In the genomic region with DNA sequence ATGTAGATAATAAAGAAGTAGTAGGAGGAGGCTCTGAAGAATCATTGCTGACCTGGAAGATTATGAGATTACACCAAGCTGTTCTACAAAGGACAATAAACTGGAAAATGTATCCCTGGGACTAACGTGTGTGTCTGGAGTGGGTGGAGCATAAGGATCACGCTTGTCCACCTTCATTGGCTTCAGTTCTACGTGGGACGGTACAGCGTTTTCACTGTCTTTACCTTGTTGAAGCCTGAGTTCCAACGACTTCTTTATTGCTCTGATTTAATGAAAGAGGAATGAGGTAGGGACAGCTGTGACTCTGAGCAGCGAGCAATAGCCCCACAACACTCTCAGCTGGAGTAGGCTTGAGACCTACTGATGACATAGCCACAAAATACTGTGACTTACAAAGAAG, we compare ENCODE assay signal across 16 cellular contexts.
DNase-seq lines count a peak whose midpoint lies in the region; ATAC-seq and TF ChIP-seq lines count a peak whose summit lies in the region.
"Had no signal": no experiment of that assay in that cellular context is flagged by ENCODE, and none has a peak within 500 bp of the region (broad histone marks: within the 10 kb centered on the region; RNA-seq: fewer than 3 reads in every experiment).

No MANE protein-coding gene starts in this region.

- TF ChIP-seq POLR2A in transverse colon (IDR thresholded peaks at IDR 0.05), result no peak

- H3K4me1 Mint-ChIP-seq in nephron progenitor cell, result peaks cover 25% of the 10 kb centered on the region
- H3K4me1 Mint-ChIP-seq in activated naive CD4-positive, alpha-beta T cell treated with anti-CD3 and anti-CD28 coated beads, Interleukin-2, amount 10 ng/mL, durations not matched to agents 7 days and 5 days, result no peaks in the 10 kb centered on the region
- H3K4me1 Mint-ChIP-seq: CD14-positive monocyte had no signal

- DNase-seq in NCI-H82 (lab: John Stamatoyannopoulos, UW) (peak; percentile 56), colonic mucosa (peak; percentile 47), nephron progenitor cell (no peak), transverse colon (peak; percentile 38)
- DNase-seq in effector memory CD4-positive, alpha-beta T cell, result no peak
- DNase-seq in activated naive CD4-positive, alpha-beta T cell treated with anti-CD3 and anti-CD28 coated beads, Interleukin-2, amount 10 ng/mL, durations not matched to agents 7 days and 5 days, result no peak
- DNase-seq: ACHN, AML-193, H9, NCI-H187 treated with DMSO at 0.1 percent for 48 hours, NCI-H345 had no signal

- H3K27me3 Mint-ChIP-seq in nephron progenitor cell (ENCODE audit: low read depth, poor library complexity), result no peaks in the 10 kb centered on the region
- H3K27me3 Mint-ChIP-seq in activated naive CD4-positive, alpha-beta T cell treated with anti-CD3 and anti-CD28 coated beads, Interleukin-2, amount 10 ng/mL, durations not matched to agents 7 days and 5 days, result no peaks in the 10 kb centered on the region

- no peak for TF ChIP-seq EP300 in transverse colon (IDR thresholded peaks at IDR 0.05; ENCODE audit: low read depth)

- in situ Hi-C loops in transverse colon (cut with MboI; ENCODE audit: low pct_ligation_motif_present in 1 of 4, low pct_unique_long_range_greater_than_20kb in 1 of 4, low sequenced_read_pairs in 3 of 4), result no loop called here

- no peaks in the 10 kb centered on the region for H3K9me3 Mint-ChIP-seq in nephron progenitor cell
- H3K9me3 Mint-ChIP-seq in activated naive CD4-positive, alpha-beta T cell treated with anti-CD3 and anti-CD28 coated beads, Interleukin-2, amount 10 ng/mL, durations not matched to agents 7 days and 5 days, result peaks cover 1% of the 10 kb centered on the region
- H3K9me3 Mint-ChIP-seq: H9 had no signal

- H3K9ac ChIP-seq in colonic mucosa (ENCODE audit: low read depth in 2 of 2, low read length in 2 of 2), result no peak overlapping the region

- H3K27ac Mint-ChIP-seq in nephron progenitor cell, result peak overlapping the region; percentile 18
- no peak overlapping the region for H3K27ac Mint-ChIP-seq in activated naive CD4-positive, alpha-beta T cell treated with anti-CD3 and anti-CD28 coated beads, Interleukin-2, amount 10 ng/mL, durations not matched to agents 7 days and 5 days
- H3K27ac Mint-ChIP-seq: CD14-positive monocyte had no signal

- H3K9me3 ChIP-seq in colonic mucosa (no peaks in the 10 kb centered on the region), transverse colon (no peaks in the 10 kb centered on the region)
- no peaks in the 10 kb centered on the region for H3K9me3 ChIP-seq in effector memory CD4-positive, alpha-beta T cell (ENCODE audit: control insufficient read depth, low read length)

- WGBS in transverse colon (ENCODE audit: low coverage in 1 of 2), 2 donors, result 54 to 72% methylated on average over 7 of the region's 7 CpGs

- intact Hi-C loops in colonic mucosa (cut with DNase I), result no loop called here
- intact Hi-C loops in transverse colon (cut with DNase I; ENCODE audit: low total_unique reads), result no loop called here

- no peaks in the 10 kb centered on the region for H3K36me3 ChIP-seq in colonic mucosa
- H3K36me3 ChIP-seq in transverse colon, result no peaks in the 10 kb centered on the region
- no peaks in the 10 kb centered on the region for H3K36me3 ChIP-seq in effector memory CD4-positive, alpha-beta T cell (ENCODE audit: control insufficient read depth, insufficient read depth, low read length)

- no peaks in the 10 kb centered on the region for H3K27me3 ChIP-seq in colonic mucosa
- H3K27me3 ChIP-seq in transverse colon, result no peaks in the 10 kb centered on the region
- no peaks in the 10 kb centered on the region for H3K27me3 ChIP-seq in effector memory CD4-positive, alpha-beta T cell (replicated peaks; ENCODE audit: control insufficient read depth, insufficient read depth, low read length, poor library complexity, severe bottlenecking)

- TF ChIP-seq CTCF in colonic mucosa (IDR thresholded peaks at IDR 0.05), result no peak
- TF ChIP-seq CTCF in nephron progenitor cell (IDR thresholded peaks at IDR 0.05), result no peak
- no peak for TF ChIP-seq CTCF in transverse colon (IDR thresholded peaks at IDR 0.05)

- no peak overlapping the region for H3K4me3 Mint-ChIP-seq in nephron progenitor cell
- no peak overlapping the region for H3K4me3 Mint-ChIP-seq in activated naive CD4-positive, alpha-beta T cell treated with anti-CD3 and anti-CD28 coated beads, Interleukin-2, amount 10 ng/mL, durations not matched to agents 7 days and 5 days
- H3K4me3 Mint-ChIP-seq: CD14-positive monocyte, H9 had no signal

- H3K36me3 Mint-ChIP-seq in nephron progenitor cell (ENCODE audit: low read depth), result peaks cover 23% of the 10 kb centered on the region
- H3K36me3 Mint-ChIP-seq in activated naive CD4-positive, alpha-beta T cell treated with anti-CD3 and anti-CD28 coated beads, Interleukin-2, amount 10 ng/mL, durations not matched to agents 7 days and 5 days, result no peaks in the 10 kb centered on the region
- H3K36me3 Mint-ChIP-seq: CD14-positive monocyte had no signal

- peak overlapping the region; percentile 45 for H3K27ac ChIP-seq in colonic mucosa
- H3K27ac ChIP-seq in transverse colon, result peak overlapping the region; percentile 46 to 87 (median 64)
- H3K27ac ChIP-seq in effector memory CD4-positive, alpha-beta T cell (ENCODE audit: insufficient read depth, low read length, poor library complexity, severe bottlenecking), result no peak overlapping the region
- H3K27ac ChIP-seq: SK-N-MC had no signal

- CTCF ChIA-PET in activated naive CD4-positive, alpha-beta T cell treated with anti-CD3 and anti-CD28 coated beads, Interleukin-2, amount 10 ng/mL, durations not matched to agents 7 days and 5 days (lab: Charles Lee), result no interaction called here

- ATAC-seq in HG02938 (IDR thresholded peaks at IDR 0.05; ENCODE audit: unreplicated experiment), result no peak
- ATAC-seq: Panc1, Right ventricle myocardium inferior had no signal

- H3K4me1 ChIP-seq in colonic mucosa (peaks cover 17% of the 10 kb centered on the region), transverse colon (peaks cover 0 to 48% (median 23%) of the 10 kb centered on the region in 4 donors)
- no peaks in the 10 kb centered on the region for H3K4me1 ChIP-seq in effector memory CD4-positive, alpha-beta T cell (ENCODE audit: control insufficient read depth, insufficient read depth, low read length, poor library complexity, severe bottlenecking)

- H3K4me3 ChIP-seq in colonic mucosa (no peak overlapping the region), transverse colon (no peak overlapping the region)
- H3K4me3 ChIP-seq in effector memory CD4-positive, alpha-beta T cell (ENCODE audit: insufficient read depth, low read depth, low read length, poor library complexity, severe bottlenecking), result no peak overlapping the region
- H3K4me3 ChIP-seq: SK-N-MC had no signal

Comparison
In these comparisons a context has a peak if more than half of its experiments do, and no peak if none do; other contexts are left out.
1. DNase-seq: peak in NCI-H82 (single experiment), colonic mucosa (single experiment) and transverse colon (single experiment); none in nephron progenitor cell (single experiment), effector memory CD4-positive, alpha-beta T cell (0 of 3) and activated naive CD4-positive, alpha-beta T cell treated with anti-CD3 and anti-CD28 coated beads, Interleukin-2, amount 10 ng/mL, durations not matched to agents 7 days and 5 days (single experiment).